In the genomic region with DNA sequence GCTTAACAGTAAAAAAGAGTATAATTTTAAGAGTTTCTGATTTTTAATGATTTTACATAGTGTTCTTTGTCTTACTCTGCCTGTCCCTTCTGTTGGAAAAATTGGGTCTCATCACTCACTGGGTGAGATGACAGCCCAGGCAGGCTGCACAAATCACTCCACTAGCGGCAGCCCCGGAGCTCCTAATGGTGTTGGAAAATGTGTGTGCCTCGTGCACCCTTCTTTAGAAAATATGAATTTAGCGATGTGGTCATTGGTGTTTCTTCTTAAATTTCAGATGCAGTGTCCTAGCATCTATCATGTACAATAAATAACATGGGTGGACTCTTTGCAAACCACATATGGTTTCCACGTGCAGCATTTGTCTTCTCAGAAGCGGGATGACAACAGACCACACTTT, we compare ENCODE assay signal across 23 cellular contexts.
"Had no signal": no experiment of that assay in that cellular context is flagged by ENCODE, and none has a peak within 500 bp of the region (broad histone marks: within the 10 kb centered on the region; RNA-seq: fewer than 3 reads in every experiment).

No MANE protein-coding gene starts in this region.

- H3K36me3 ChIP-seq: esophagus muscularis mucosa, gastrocnemius medialis, heart right ventricle, left lung, lower lobe of right lung had no signal

- H3K27ac ChIP-seq: coronary artery, dorsolateral prefrontal cortex, esophagus muscularis mucosa, gastrocnemius medialis, heart right ventricle, left lung, lower lobe of right lung had no signal

- H3K9me3 ChIP-seq: esophagus muscularis mucosa, gastrocnemius medialis, left lung, lower lobe of right lung, mucosa of descending colon had no signal

- FAIRE-seq: colon, endothelial cell of umbilical vein, islet of Langerhans had no signal

- H3K4me3 ChIP-seq: coronary artery, dorsolateral prefrontal cortex, esophagus muscularis mucosa, gastrocnemius medialis, heart right ventricle, left lung, lower lobe of right lung, mucosa of descending colon had no signal

- DNase-seq: dermis blood vessel endothelial cell; dorsolateral prefrontal cortex; effector CD4-positive, alpha-beta T cell; effector memory CD4-positive, alpha-beta T cell; foreskin fibroblast; foreskin melanocyte; gastrocnemius medialis; glutamatergic neuron; head of caudate nucleus; heart right ventricle; hippocampal formation; left cardiac atrium; left lung; left ventricle myocardium superior; lower lobe of right lung; mesenchymal stem cell; mucosa of descending colon had no signal

- H3K4me3 Mint-ChIP-seq: mesothelial cell of epicardium had no signal

- H3K27me3 ChIP-seq: esophagus muscularis mucosa, gastrocnemius medialis, heart right ventricle, left lung had no signal
